ENCODE assay signal across 10 cellular contexts in genomic region chr12:22121224-22121623, GRCh38.
A peak's percentile ranks its signal among the peaks of the same experiment; 100 is the strongest.
DNase-seq lines count a peak whose midpoint lies in the region; ATAC-seq and TF ChIP-seq lines count a peak whose summit lies in the region.
"Had no signal": no experiment of that assay in that cellular context is flagged by ENCODE, and none has a peak within 500 bp of the region (broad histone marks: within the 10 kb centered on the region; RNA-seq: fewer than 3 reads in every experiment).

No MANE protein-coding gene starts in this region.

- no peak overlapping the region for H3K4me3 ChIP-seq in LNCaP clone FGC (ENCODE audit: low read depth, low read length)
- H3K4me3 ChIP-seq: BLaER1 had no signal

- TF ChIP-seq CTCF in LNCaP clone FGC (IDR thresholded peaks at IDR 0.05; ENCODE audit: control insufficient read depth, extremely low read depth, insufficient read depth) = peak; percentile 29; the same call in 1 of the 2 replicates

- peak; percentile 23 for DNase-seq in NCI-H748 (lab: John Stamatoyannopoulos, UW; ENCODE audit: unreplicated experiment)
- DNase-seq in NCI-H748 treated with DMSO at 0.1 percent for 48 hours (lab: John Stamatoyannopoulos, UW) = no peak
- DNase-seq in LNCaP clone FGC (ENCODE audit: low read depth) = no peak
- peak; percentile 15 for DNase-seq in central memory CD4-positive, alpha-beta T cell
- peak; percentile 36 for DNase-seq in stimulated activated CD4-positive, alpha-beta T cell treated with anti-CD3 and anti-CD28 coated beads, Interleukin-4, amount 100 ng/mL, for 1 hour
- DNase-seq in kidney glomerular epithelial cell (lab: John Stamatoyannopoulos, UW) = no peak
- DNase-seq in NCI-H524 treated with DMSO at 0.1 percent for 48 hours (lab: John Stamatoyannopoulos, UW) = no peak

- no peak for ATAC-seq in GM18868 (IDR thresholded peaks at IDR 0.05; ENCODE audit: unreplicated experiment)
- ATAC-seq: right cardiac atrium had no signal

Comparison
In these comparisons a context has a peak if more than half of its experiments do, and no peak if none do; other contexts are left out.
1. DNase-seq: peak in NCI-H748 (single experiment), central memory CD4-positive, alpha-beta T cell (single experiment) and stimulated activated CD4-positive, alpha-beta T cell treated with anti-CD3 and anti-CD28 coated beads, Interleukin-4, amount 100 ng/mL, for 1 hour (single experiment); none in NCI-H748 treated with DMSO at 0.1 percent for 48 hours (single experiment), LNCaP clone FGC (single experiment), kidney glomerular epithelial cell (single experiment) and NCI-H524 treated with DMSO at 0.1 percent for 48 hours (single experiment).